2 cellular contexts compared by ENCODE assay signal in genomic region chr3:186512570-186513302, GRCh38.
TF ChIP-seq lines count a peak whose summit lies in the region.

No MANE protein-coding gene starts in this region.

TF ChIP-seq in HEK293, 187 proteins besides CTCF, POLR2A, EP300 and RAD21:
- TF ChIP-seq EGR2 (tag by site-specific recombination; IDR thresholded peaks at IDR 0.05; ENCODE audit: low read depth) (peak; percentile 98), ZNF416 (tag by site-specific recombination; IDR thresholded peaks at IDR 0.05) (no peak), ZFHX2 (tag by site-specific recombination; conservative IDR thresholded peaks at IDR 0.05) (peak; percentile 98)

TF ChIP-seq in GM12878, 131 proteins besides CTCF, POLR2A, EP300 and RAD21:
- TF ChIP-seq HDAC2 (IDR thresholded peaks at IDR 0.05) (no peak), GATAD2B (conservative IDR thresholded peaks at IDR 0.05; ENCODE audit: low read depth) (no peak), SREBF2 (IDR thresholded peaks at IDR 0.05; ENCODE audit: low read length) (no peak), KLF5 (IDR thresholded peaks at IDR 0.05; ENCODE audit: partially characterized antibody) (no peak), IKZF1 (conservative IDR thresholded peaks at IDR 0.05) (0 out of 2 replicates have a peak, but pooled peaks have one; percentile 20), YBX1 (IDR thresholded peaks at IDR 0.05) (no peak), CREM (IDR thresholded peaks at IDR 0.05; ENCODE audit: low read depth) (peak; percentile 54; the same call in 1 of the 2 replicates), PAX5 (IDR thresholded peaks at IDR 0.05; ENCODE audit: borderline replicate concordance, low read depth, low read length) (peak; percentile 63; the same call in 1 of the 2 replicates), ZZZ3 (IDR thresholded peaks at IDR 0.05; ENCODE audit: control insufficient read depth, insufficient read length, low read depth) (no peak), BHLHE40 (IDR thresholded peaks at IDR 0.05; ENCODE audit: borderline replicate concordance in 1 of 2, low read depth in 2 of 2, low read length in 1 of 2) (peak in 1 of 2 experiments; percentile 25; a peak in 1 of 4 replicates), RCOR1 (conservative IDR thresholded peaks at IDR 0.05; ENCODE audit: low read depth, low read length) (no peak), SUZ12 (IDR thresholded peaks at IDR 0.05; ENCODE audit: unreplicated experiment) (no peak), RUNX3 (IDR thresholded peaks at IDR 0.05; ENCODE audit: low read length) (peak; percentile 59; the same call in 1 of the 2 replicates)
- TF ChIP-seq, protein P1, sequence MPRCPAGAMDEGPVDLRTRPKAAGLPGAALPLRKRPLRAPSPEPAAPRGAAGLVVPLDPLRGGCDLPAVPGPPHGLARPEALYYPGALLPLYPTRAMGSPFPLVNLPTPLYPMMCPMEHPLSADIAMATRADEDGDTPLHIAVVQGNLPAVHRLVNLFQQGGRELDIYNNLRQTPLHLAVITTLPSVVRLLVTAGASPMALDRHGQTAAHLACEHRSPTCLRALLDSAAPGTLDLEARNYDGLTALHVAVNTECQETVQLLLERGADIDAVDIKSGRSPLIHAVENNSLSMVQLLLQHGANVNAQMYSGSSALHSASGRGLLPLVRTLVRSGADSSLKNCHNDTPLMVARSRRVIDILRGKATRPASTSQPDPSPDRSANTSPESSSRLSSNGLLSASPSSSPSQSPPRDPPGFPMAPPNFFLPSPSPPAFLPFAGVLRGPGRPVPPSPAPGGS (IDR thresholded peaks at IDR 0.05; ENCODE audit: borderline replicate concordance, insufficient read depth, low read depth, low read length, poor library complexity, severe bottlenecking) = peak; percentile 84
- TF ChIP-seq, protein P2, sequence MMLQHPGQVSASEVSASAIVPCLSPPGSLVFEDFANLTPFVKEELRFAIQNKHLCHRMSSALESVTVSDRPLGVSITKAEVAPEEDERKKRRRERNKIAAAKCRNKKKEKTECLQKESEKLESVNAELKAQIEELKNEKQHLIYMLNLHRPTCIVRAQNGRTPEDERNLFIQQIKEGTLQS (IDR thresholded peaks at IDR 0.05; ENCODE audit: borderline replicate concordance, extremely low read depth, low read depth, low read length) = no peak
TF ChIP-seq in GM12878: peak in this region for 6.
